31 cellular contexts compared by ENCODE assay signal in the genomic region with DNA sequence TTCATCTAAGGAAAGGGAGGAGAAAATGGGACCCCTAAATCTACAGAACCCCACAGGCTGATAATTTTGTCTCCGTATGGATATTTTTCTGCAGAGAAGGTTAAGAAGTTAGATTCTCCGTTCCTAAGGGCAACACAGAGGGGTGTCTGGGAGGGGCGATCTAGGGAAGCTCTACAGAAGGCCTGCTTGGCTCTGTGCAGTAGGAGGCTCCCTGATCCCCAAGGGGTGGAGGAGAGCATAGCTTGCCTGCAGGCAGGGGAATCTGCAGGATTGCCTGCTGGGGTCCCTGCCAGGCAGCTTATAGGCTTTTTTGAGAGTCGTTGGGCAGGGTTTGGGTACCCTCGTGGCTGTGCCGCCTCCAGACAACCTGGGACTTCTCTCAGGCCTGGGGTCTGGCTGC.
"Had no signal": no experiment of that assay in that cellular context is flagged by ENCODE, and none has a peak within 500 bp of the region (broad histone marks: within the 10 kb centered on the region; RNA-seq: fewer than 3 reads in every experiment).

No MANE protein-coding gene starts in this region.

- H3K27ac Mint-ChIP-seq: activated CD4-positive, alpha-beta memory T cell treated with anti-CD3 and anti-CD28 coated beads, Interleukin-2, amount 10 ng/mL, durations not matched to agents 7 days and 5 days; activated CD4-positive, alpha-beta T cell treated with anti-CD3 and anti-CD28 coated beads, Interleukin-2, amount 10 ng/mL, durations not matched to agents 7 days and 5 days; activated naive CD4-positive, alpha-beta T cell treated with anti-CD3 and anti-CD28 coated beads, Interleukin-2, amount 10 ng/mL, durations not matched to agents 7 days and 5 days; activated naive CD8-positive, alpha-beta T cell treated with anti-CD3 and anti-CD28 coated beads, Interleukin-2, amount 10 ng/mL, durations not matched to agents 7 days and 5 days; activated T-cell treated with anti-CD3 and anti-CD28 coated beads, Interleukin-2, amount 50 U/mL, for 24 hours; activated T-cell treated with anti-CD3 and anti-CD28 coated beads, Interleukin-2, amount 50 U/mL, for 72 hours; endodermal cell; T-helper 1 cell treated with Interleukin-12 subunit alpha and Interleukin-12 subunit beta and Interleukin-4 antibody, amounts not matched to agents 30 μg/mL and 1 μg/mL, for 36 hours; T-helper 2 cell treated with Interferon-gamma antibody and Interleukin-4, amounts not matched to agents 5 μg/mL and 100 μg/mL, for 36 hours had no signal

- H3K27ac ChIP-seq: ascending aorta, breast epithelium, cardiac muscle cell, colonic mucosa, WERI-Rb-1 had no signal

- H3K4me3 ChIP-seq: ascending aorta, breast epithelium, cardiac muscle cell, colonic mucosa had no signal

- H3K9me3 ChIP-seq: ascending aorta, breast epithelium, colonic mucosa had no signal

- DNase-seq: activated CD4-positive, alpha-beta memory T cell treated with anti-CD3 and anti-CD28 coated beads, Interleukin-2, amount 10 ng/mL, durations not matched to agents 7 days and 5 days; activated CD4-positive, alpha-beta T cell treated with anti-CD3 and anti-CD28 coated beads for 1 hour; activated CD4-positive, alpha-beta T cell treated with anti-CD3 and anti-CD28 coated beads for 4 hours; activated CD4-positive, alpha-beta T cell treated with anti-CD3 and anti-CD28 coated beads, Interleukin-2, amount 10 ng/mL, durations not matched to agents 7 days and 5 days; activated CD4-positive, alpha-beta T cell treated with anti-CD3 and anti-CD28 coated beads, Interleukin-2, amount 50 U/mL, for 4 hours; activated CD4-positive, CD25-positive, alpha-beta regulatory T cell; activated CD8-positive, alpha-beta memory T cell treated with anti-CD3 and anti-CD28 coated beads, Interleukin-2, amount 50 U/mL, for 48 hours; activated gamma-delta T cell; activated naive CD4-positive, alpha-beta T cell; activated naive CD4-positive, alpha-beta T cell treated with anti-CD3 and anti-CD28 coated beads, Interleukin-2, amount 10 ng/mL, durations not matched to agents 7 days and 5 days; activated naive CD8-positive, alpha-beta T cell treated with anti-CD3 and anti-CD28 coated beads, Interleukin-2, amount 10 ng/mL, durations not matched to agents 7 days and 5 days; activated T-cell treated with anti-CD3 and anti-CD28 coated beads for 4 hours; activated T-cell treated with anti-CD3 and anti-CD28 coated beads, Interleukin-2, amount 50 U/mL, for 24 hours; activated T-cell treated with anti-CD3 and anti-CD28 coated beads, Interleukin-2, amount 50 U/mL, for 72 hours; central memory CD4-positive, alpha-beta T cell; cerebellar nuclear complex; colonic mucosa; effector memory CD4-positive, alpha-beta T cell; endodermal cell; foreskin fibroblast; head of caudate nucleus; T1000; WERI-Rb-1 had no signal

- H3K36me3 Mint-ChIP-seq: activated naive CD4-positive, alpha-beta T cell treated with anti-CD3 and anti-CD28 coated beads, Interleukin-2, amount 10 ng/mL, durations not matched to agents 7 days and 5 days; activated naive CD4-positive, alpha-beta T cell treated with anti-CD3 and anti-CD28 coated beads, Interleukin-2, amount 50 U/mL, for 72 hours; activated naive CD8-positive, alpha-beta T cell treated with anti-CD3 and anti-CD28 coated beads, Interleukin-2, amount 10 ng/mL, durations not matched to agents 7 days and 5 days; brain had no signal

- H3K27me3 Mint-ChIP-seq: activated CD4-positive, alpha-beta memory T cell treated with anti-CD3 and anti-CD28 coated beads, Interleukin-2, amount 10 ng/mL, durations not matched to agents 7 days and 5 days; activated CD4-positive, alpha-beta T cell treated with anti-CD3 and anti-CD28 coated beads, Interleukin-2, amount 10 ng/mL, durations not matched to agents 7 days and 5 days; activated naive CD4-positive, alpha-beta T cell treated with anti-CD3 and anti-CD28 coated beads, Interleukin-2, amount 10 ng/mL, durations not matched to agents 7 days and 5 days; activated naive CD8-positive, alpha-beta T cell treated with anti-CD3 and anti-CD28 coated beads, Interleukin-2, amount 10 ng/mL, durations not matched to agents 7 days and 5 days had no signal

- FAIRE-seq: frontal cortex had no signal

- ATAC-seq: activated naive CD4-positive, alpha-beta T cell treated with anti-CD3 and anti-CD28 coated beads, Interleukin-2, amount 50 U/mL, for 72 hours; activated T-cell treated with anti-CD3 and anti-CD28 coated beads, Interleukin-2, amount 50 U/mL, for 72 hours had no signal

- H3K27me3 ChIP-seq: ascending aorta, cardiac muscle cell, colonic mucosa had no signal

- H3K4me1 Mint-ChIP-seq: activated CD4-positive, alpha-beta memory T cell treated with anti-CD3 and anti-CD28 coated beads, Interleukin-2, amount 10 ng/mL, durations not matched to agents 7 days and 5 days; activated CD4-positive, alpha-beta T cell treated with anti-CD3 and anti-CD28 coated beads, Interleukin-2, amount 10 ng/mL, durations not matched to agents 7 days and 5 days; activated naive CD4-positive, alpha-beta T cell treated with anti-CD3 and anti-CD28 coated beads, Interleukin-2, amount 10 ng/mL, durations not matched to agents 7 days and 5 days; activated naive CD8-positive, alpha-beta T cell treated with anti-CD3 and anti-CD28 coated beads, Interleukin-2, amount 10 ng/mL, durations not matched to agents 7 days and 5 days; endodermal cell had no signal

- H3K36me3 ChIP-seq: ascending aorta, breast epithelium, cardiac muscle cell, colonic mucosa, WERI-Rb-1 had no signal

- H3K4me3 Mint-ChIP-seq: activated CD4-positive, alpha-beta memory T cell treated with anti-CD3 and anti-CD28 coated beads, Interleukin-2, amount 10 ng/mL, durations not matched to agents 7 days and 5 days; activated CD4-positive, alpha-beta T cell treated with anti-CD3 and anti-CD28 coated beads, Interleukin-2, amount 10 ng/mL, durations not matched to agents 7 days and 5 days; activated naive CD4-positive, alpha-beta T cell treated with anti-CD3 and anti-CD28 coated beads, Interleukin-2, amount 10 ng/mL, durations not matched to agents 7 days and 5 days; activated naive CD8-positive, alpha-beta T cell treated with anti-CD3 and anti-CD28 coated beads, Interleukin-2, amount 10 ng/mL, durations not matched to agents 7 days and 5 days; activated T-cell treated with anti-CD3 and anti-CD28 coated beads, Interleukin-2, amount 50 U/mL, for 24 hours; activated T-cell treated with anti-CD3 and anti-CD28 coated beads, Interleukin-2, amount 50 U/mL, for 72 hours; brain; endodermal cell; T-helper 1 cell treated with Interleukin-12 subunit alpha and Interleukin-12 subunit beta and Interleukin-4 antibody, amounts not matched to agents 30 μg/mL and 1 μg/mL, for 36 hours; T-helper 2 cell treated with Interferon-gamma antibody and Interleukin-4, amounts not matched to agents 5 μg/mL and 100 μg/mL, for 36 hours had no signal

- H3K4me1 ChIP-seq: ascending aorta, breast epithelium, colonic mucosa had no signal

- H3K9me3 Mint-ChIP-seq: activated CD4-positive, alpha-beta memory T cell treated with anti-CD3 and anti-CD28 coated beads, Interleukin-2, amount 10 ng/mL, durations not matched to agents 7 days and 5 days; activated CD4-positive, alpha-beta T cell treated with anti-CD3 and anti-CD28 coated beads, Interleukin-2, amount 10 ng/mL, durations not matched to agents 7 days and 5 days; activated naive CD4-positive, alpha-beta T cell treated with anti-CD3 and anti-CD28 coated beads, Interleukin-2, amount 10 ng/mL, durations not matched to agents 7 days and 5 days; activated naive CD4-positive, alpha-beta T cell treated with anti-CD3 and anti-CD28 coated beads, Interleukin-2, amount 50 U/mL, for 72 hours; activated naive CD8-positive, alpha-beta T cell treated with anti-CD3 and anti-CD28 coated beads, Interleukin-2, amount 10 ng/mL, durations not matched to agents 7 days and 5 days; activated T-cell treated with anti-CD3 and anti-CD28 coated beads, Interleukin-2, amount 50 U/mL, for 24 hours; activated T-cell treated with anti-CD3 and anti-CD28 coated beads, Interleukin-2, amount 50 U/mL, for 72 hours; T-helper 1 cell treated with Interleukin-12 subunit alpha and Interleukin-12 subunit beta and Interleukin-4 antibody, amounts not matched to agents 30 μg/mL and 1 μg/mL, for 36 hours; T-helper 2 cell treated with Interferon-gamma antibody and Interleukin-4, amounts not matched to agents 5 μg/mL and 100 μg/mL, for 36 hours had no signal
